1 cellular context compared by ENCODE assay signal in genomic region chr15:70493376-70493775, GRCh38.
TF ChIP-seq lines count a peak whose summit lies in the region.

No MANE protein-coding gene starts in this region.

TF ChIP-seq in SK-N-SH, 30 proteins besides CTCF, POLR2A, EP300 and RAD21 (continued from another document):
- no peak for TF ChIP-seq NFIC (IDR thresholded peaks at IDR 0.05; ENCODE audit: borderline replicate concordance)
- no peak for TF ChIP-seq TAF1 (IDR thresholded peaks at IDR 0.05; ENCODE audit: borderline replicate concordance, low read depth, low read length)
- TF ChIP-seq RFX5 (IDR thresholded peaks at IDR 0.05; ENCODE audit: low read length) = no peak
- no peak for TF ChIP-seq USF1 (IDR thresholded peaks at IDR 0.05; ENCODE audit: borderline replicate concordance, low read depth)
- no peak for TF ChIP-seq NRF1 (IDR thresholded peaks at IDR 0.05; ENCODE audit: low read depth, low read length)
